8 cellular contexts compared by ENCODE assay signal in the genomic region with DNA sequence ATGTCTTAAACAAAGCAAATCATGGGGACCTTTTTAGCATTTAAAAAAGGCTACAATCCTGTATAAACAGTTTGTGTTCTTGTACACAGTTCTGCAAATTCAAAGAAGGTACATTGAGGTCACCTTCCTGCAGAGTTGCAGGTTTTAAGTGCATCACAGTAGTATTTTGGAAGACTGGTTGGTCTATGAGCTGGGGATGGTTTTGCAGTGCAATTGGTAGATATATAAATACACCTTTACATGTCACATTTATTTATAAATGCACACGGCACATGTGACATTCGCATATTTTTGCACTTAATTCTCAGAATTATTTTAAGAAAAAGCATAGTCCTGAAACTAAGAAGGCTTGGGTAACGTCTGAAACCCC. TPM values are rescaled to one million over a fixed set of nuclear protein-coding genes. Genes with fewer than 3 reads are reported as not detected.
DNase-seq lines count a peak whose midpoint lies in the region; ATAC-seq and TF ChIP-seq lines count a peak whose summit lies in the region.

No MANE protein-coding gene starts in this region.

- peak overlapping the region; percentile 86 for H3K9ac ChIP-seq in DND-41 (ENCODE audit: low read depth, low read length)

- H3K36me3 ChIP-seq in DND-41 (ENCODE audit: insufficient read depth, low read length) (peaks cover 24% of the 10 kb centered on the region), MG63 (peaks cover 17% of the 10 kb centered on the region), ectodermal cell (ENCODE audit: control insufficient read depth, insufficient read depth, low read length) (no peaks in the 10 kb centered on the region), ovary (no peaks in the 10 kb centered on the region)

- TF ChIP-seq EP300 in ovary (IDR thresholded peaks at IDR 0.05), result no peak

- TF ChIP-seq POLR2A in ovary (IDR thresholded peaks at IDR 0.05), result no peak

- peaks cover 44% of the 10 kb centered on the region for H3K79me2 ChIP-seq in DND-41 (ENCODE audit: insufficient read depth, low read length)

- H3K9me3 ChIP-seq in DND-41 (ENCODE audit: insufficient read depth, low read length, severe bottlenecking) (peaks cover 3% of the 10 kb centered on the region), MG63 (peaks cover 9% of the 10 kb centered on the region; the same call in 1 of the 2 replicates), ectodermal cell (ENCODE audit: control insufficient read depth, low read length) (no peaks in the 10 kb centered on the region), ovary (no peaks in the 10 kb centered on the region)

- TF ChIP-seq CTCF in DND-41 (IDR thresholded peaks at IDR 0.05; ENCODE audit: borderline replicate concordance, extremely low read depth, low read length, poor library complexity, severe bottlenecking), result no peak
- TF ChIP-seq CTCF in ovary (IDR thresholded peaks at IDR 0.05), result no peak

- 89 to 94% methylated on average over 3 of the region's 3 CpGs for WGBS in ectodermal cell, 2 experiments
- 64 to 78% (median 74%) methylated on average over 3 of the region's 3 CpGs for WGBS in ovary, 3 donors

- no peak for DNase-seq in DND-41
- no peak for DNase-seq in MG63
- no peak for DNase-seq in ovary
- no peak for DNase-seq in NCI-H187 treated with DMSO at 0.1 percent for 48 hours (lab: John Stamatoyannopoulos, UW)
- no peak for DNase-seq in NCI-H345 treated with DMSO at 0.1 percent for 48 hours (lab: John Stamatoyannopoulos, UW; ENCODE audit: unreplicated experiment)
- no peak for DNase-seq in DMS 273 treated with DMSO at 0.1 percent for 48 hours (lab: John Stamatoyannopoulos, UW)

- H4K20me1 ChIP-seq in DND-41 (ENCODE audit: insufficient read depth, low read length), result peaks cover 15% of the 10 kb centered on the region

- peak overlapping the region; percentile 66 for H3K4me2 ChIP-seq in DND-41 (ENCODE audit: insufficient read depth, low read length)

- H3K4me1 ChIP-seq in DND-41 (ENCODE audit: insufficient read depth, low read length), result peaks cover 43% of the 10 kb centered on the region
- peaks cover 21% of the 10 kb centered on the region for H3K4me1 ChIP-seq in ectodermal cell (ENCODE audit: control insufficient read depth, insufficient read depth, low read length)
- H3K4me1 ChIP-seq in ovary (ENCODE audit: insufficient read depth), result peaks cover 5% of the 10 kb centered on the region

- intact Hi-C loops in ovary (cut with DNase I), result loop anchor here in 2 of 4 donors (5.0 to 10.0 kb wide), 4 partner anchors 82 to 102 kb away; no protein-coding TSS in a partner anchor

- peak overlapping the region; percentile 95 for H3K27ac ChIP-seq in DND-41 (ENCODE audit: low read length)
- H3K27ac ChIP-seq in ectodermal cell (ENCODE audit: insufficient read depth, low read depth, low read length, poor library complexity, severe bottlenecking), result no peak overlapping the region
- H3K27ac ChIP-seq in ovary, result peak overlapping the region in 1 of 2 donors; percentile 73

- ATAC-seq in DND-41 (ENCODE audit: insufficient read depth, low read depth) (no peak), GM21515 (IDR thresholded peaks at IDR 0.05; ENCODE audit: unreplicated experiment) (no peak)

- peak overlapping the region; percentile 89 for H2AFZ ChIP-seq in DND-41 (ENCODE audit: low read depth, low read length)

- H3K27me3 ChIP-seq in DND-41 (ENCODE audit: insufficient read depth, low read length, poor library complexity) (no peaks in the 10 kb centered on the region), MG63 (no peaks in the 10 kb centered on the region), ectodermal cell (ENCODE audit: control insufficient read depth, insufficient read depth, low read length, poor library complexity, severe bottlenecking) (peaks cover 51% of the 10 kb centered on the region), ovary (no peaks in the 10 kb centered on the region)

- peak overlapping the region in 1 of 2 experiments; percentile 83; a peak in 3 of 4 replicates for H3K4me3 ChIP-seq in DND-41 (ENCODE audit: low read depth in 1 of 2, low read length in 2 of 2)
- peak overlapping the region; percentile 58 for H3K4me3 ChIP-seq in MG63
- peak overlapping the region; percentile 71 for H3K4me3 ChIP-seq in ectodermal cell (ENCODE audit: insufficient read depth, low read depth, low read length)
- H3K4me3 ChIP-seq in ovary, result peak overlapping the region; percentile 74

RNA-seq across cellular contexts. Expression of gene ITPKB, which starts 0.6 kb away (rescaled TPM):
- total RNA-seq in MG63 (2014; rRNA removed; shearing (Covaris generic); ENCODE audit: low replicate concordance), result 14.7 and 19.0 TPM in 2 replicates
- 17.1 TPM for polyA plus RNA-seq in ectodermal cell (2013, experiment 1 of 4)
- 18.1 TPM for polyA plus RNA-seq in ectodermal cell (2013, experiment 2 of 4)
- polyA plus RNA-seq in ectodermal cell (2013, experiment 3 of 4), result 11.2 TPM
- polyA plus RNA-seq in ectodermal cell (2013, experiment 4 of 4), result 12.5 TPM
- total RNA-seq in ovary, result 10 to 100 TPM; 13.6 to 43.2 (median 20.5) TPM
- polyA plus RNA-seq in ovary, result 10 to 100 TPM; 11.3 to 19.5 TPM
